26 cellular contexts compared by ENCODE assay signal in genomic region chr11:71199226-71199815, GRCh38. TPM values are rescaled to one million over a fixed set of nuclear protein-coding genes. Genes with fewer than 3 reads are reported as not detected.
DNase-seq lines count a peak whose midpoint lies in the region; FAIRE-seq and TF ChIP-seq lines count a peak whose summit lies in the region.
"Had no signal": no experiment of that assay in that cellular context is flagged by ENCODE, and none has a peak within 500 bp of the region (broad histone marks: within the 10 kb centered on the region; RNA-seq: fewer than 3 reads in every experiment).

No MANE protein-coding gene starts in this region.

- intact Hi-C loops in spleen (cut with DNase I; ENCODE audit: low total_unique reads): no loop called here

- peaks cover 5% of the 10 kb centered on the region for H3K79me1 ChIP-seq in mesendoderm (ENCODE audit: low read length)

- H3K79me2 ChIP-seq in mesendoderm (ENCODE audit: control insufficient read depth, insufficient read depth, low read length): peaks cover 1% of the 10 kb centered on the region

- H3K27me3 ChIP-seq in bronchial epithelial cell (ENCODE audit: control insufficient read depth, insufficient read depth, low read length) (no peaks in the 10 kb centered on the region), mesendoderm (ENCODE audit: insufficient read depth, low read length, poor library complexity) (no peaks in the 10 kb centered on the region), spleen (replicated peaks in 1 of 7) (peaks cover 0 to 40% (median 0%) of the 10 kb centered on the region in 7 donors), tibial nerve (no peaks in the 10 kb centered on the region)
- H3K27me3 ChIP-seq: left lung had no signal

- TF ChIP-seq EP300 in tibial nerve (IDR thresholded peaks at IDR 0.05): no peak

- TF ChIP-seq CTCF in bronchial epithelial cell (IDR thresholded peaks at IDR 0.05; ENCODE audit: insufficient read depth, low read length, severe bottlenecking) (no peak), spleen (IDR thresholded peaks at IDR 0.05 in 8 of 11, conservative IDR thresholded peaks at IDR 0.05 in 3 of 11) (no peak), tibial nerve (IDR thresholded peaks at IDR 0.05) (no peak)

- H3K4me1 ChIP-seq in mesendoderm (ENCODE audit: control insufficient read depth, low read depth, low read length) (no peaks in the 10 kb centered on the region), spleen (no peaks in the 10 kb centered on the region), tibial nerve (no peaks in the 10 kb centered on the region)
- H3K4me1 ChIP-seq: left lung, suprapubic skin had no signal

- H4K5ac ChIP-seq in mesendoderm (ENCODE audit: low read length): no peak overlapping the region

- H2BK15ac ChIP-seq in mesendoderm (replicated peaks; ENCODE audit: low read depth): no peak overlapping the region

- no peak overlapping the region for H3K9ac ChIP-seq in mesendoderm (ENCODE audit: low read length)

- H3K23ac ChIP-seq in mesendoderm (ENCODE audit: low read length): no peak overlapping the region

- H3K9me3 ChIP-seq in spleen (no peaks in the 10 kb centered on the region), tibial nerve (no peaks in the 10 kb centered on the region)
- H3K9me3 ChIP-seq: left lung, suprapubic skin had no signal

- H3K4ac ChIP-seq in mesendoderm (ENCODE audit: low read depth, low read length): no peak overlapping the region

- no peak overlapping the region for H3K4me2 ChIP-seq in mesendoderm (ENCODE audit: low read length)
- H3K4me2 ChIP-seq: PC-9 had no signal

- WGBS in mesendoderm (ENCODE audit: extremely low coverage, insufficient coverage, low lambda C conversion rate): no CpG with 5 or more reads among the region's 19 CpGs
- WGBS in spleen, 5 donors: 66 to 80% (median 75%) methylated on average over 17 to 19 of the region's 19 CpGs
- WGBS in tibial nerve, 2 donors: 76 to 79% methylated on average over 19 of the region's 19 CpGs

- H3K4me3 ChIP-seq in bronchial epithelial cell (ENCODE audit: low read depth, low read length) (no peak overlapping the region), mesendoderm (ENCODE audit: low read length) (no peak overlapping the region), spleen (no peak overlapping the region), tibial nerve (no peak overlapping the region)
- H3K4me3 ChIP-seq: left lung, PC-9, suprapubic skin had no signal

- no peak overlapping the region for H2BK5ac ChIP-seq in mesendoderm (ENCODE audit: low read length)

- peak; percentile 91 for FAIRE-seq in bronchial epithelial cell (lab: Jason Lieb, UNC)
- no peak for FAIRE-seq in frontal cortex (lab: Jason Lieb, UNC)
- FAIRE-seq: D721Med, endothelial cell of umbilical vein, small intestine had no signal

- H3K56ac ChIP-seq in mesendoderm (ENCODE audit: low read length): peak overlapping the region; percentile 30

- no peak overlapping the region for H2AK5ac ChIP-seq in mesendoderm (ENCODE audit: low read length)

- H4K8ac ChIP-seq in mesendoderm (ENCODE audit: low read depth, low read length): no peak overlapping the region

- DNase-seq in NCI-H748 (lab: John Stamatoyannopoulos, UW; ENCODE audit: unreplicated experiment) (peak; percentile 12), NCI-H748 treated with DMSO at 0.1 percent for 48 hours (lab: John Stamatoyannopoulos, UW) (no peak), bronchial epithelial cell (ENCODE audit: low read depth) (no peak), mesendoderm (no peak), spleen (peak; percentile 45), frontal cortex (ENCODE audit: low spot score in 2 of 2) (no peak), H4 (ENCODE audit: low spot score) (no peak), tibial nerve (ENCODE audit: low spot score in 2 of 2) (no peak)
- DNase-seq: activated CD4-positive, alpha-beta T cell treated with anti-CD3 and anti-CD28 coated beads for 36 hours; activated CD8-positive, alpha-beta T cell treated with anti-CD3 and anti-CD28 coated beads for 36 hours; amniotic stem cell; EL; GOT3; naive B cell; NCI-H1694 treated with DMSO at 0.1 percent for 48 hours; NCI-H526 treated with DMSO at 0.1 percent for 48 hours; occipital lobe; PC-9; Right ventricle myocardium superior; small intestine; stimulated activated naive CD4-positive, alpha-beta T cell treated with Interleukin-2 at 50 U/mL for 16 hours had no signal

- H2BK120ac ChIP-seq in mesendoderm (ENCODE audit: low read depth, low read length): no peak overlapping the region

- H3K27ac ChIP-seq in mesendoderm (ENCODE audit: low read depth, low read length): no peak overlapping the region
- H3K27ac ChIP-seq in spleen: no peak overlapping the region
- no peak overlapping the region for H3K27ac ChIP-seq in tibial nerve
- H3K27ac ChIP-seq: left lung, PC-9, suprapubic skin had no signal

- TF ChIP-seq POLR2A in spleen (IDR thresholded peaks at IDR 0.05) (no peak), tibial nerve (IDR thresholded peaks at IDR 0.05) (no peak)

- H3K36me3 ChIP-seq in bronchial epithelial cell (ENCODE audit: control insufficient read depth, insufficient read depth, low read length): no peaks in the 10 kb centered on the region
- no peaks in the 10 kb centered on the region for H3K36me3 ChIP-seq in mesendoderm (ENCODE audit: control insufficient read depth, insufficient read depth, low read length)
- no peaks in the 10 kb centered on the region for H3K36me3 ChIP-seq in spleen
- H3K36me3 ChIP-seq in tibial nerve: no peaks in the 10 kb centered on the region
- H3K36me3 ChIP-seq: left lung, suprapubic skin had no signal

- no peak overlapping the region for H3K18ac ChIP-seq in mesendoderm (ENCODE audit: low read length)

RNA-seq across cellular contexts. Expression of gene SHANK2, which starts 53.1 kb away (rescaled TPM):
- total RNA-seq in bronchial epithelial cell (6.6 and 8.1 TPM in 2 replicates), spleen (10 to 100 TPM in 5 of 7 donors, 1 to 10 TPM in 2; 5.7 to 23.8 (median 12.1) TPM), frontal cortex (24.5 TPM), tibial nerve (1 to 10 TPM in 3 of 4 donors, under 1 TPM in 1; 0.20 to 2.0 (median 1.4) TPM)
- polyA plus RNA-seq in mesendoderm (2013, experiment 1 of 2): 7.5 TPM
- 7.3 TPM for polyA plus RNA-seq in mesendoderm (2013, experiment 2 of 2)
- 1 to 10 TPM in 1 of 3 donors, under 1 TPM in 2; 0.30 to 1.4 (median 0.61) TPM for polyA plus RNA-seq in spleen
- not detected in 2 replicates for total RNA-seq in H4 (2014; rRNA removed; shearing (Covaris generic))
- total RNA-seq: activated CD4-positive, alpha-beta T cell treated with anti-CD3 and anti-CD28 coated beads for 36 hours; activated CD8-positive, alpha-beta T cell treated with anti-CD3 and anti-CD28 coated beads for 36 hours; endothelial cell of umbilical vein had no signal
- polyA plus RNA-seq: endothelial cell of umbilical vein, IgD-negative memory B cell had no signal

Comparison
In these comparisons a context has a peak if more than half of its experiments do, and no peak if none do; other contexts are left out.
1. DNase-seq: peak in NCI-H748 (single experiment) and spleen (single experiment); none in NCI-H748 treated with DMSO at 0.1 percent for 48 hours (single experiment), bronchial epithelial cell (single experiment), mesendoderm (single experiment), frontal cortex (0 of 2), H4 (single experiment) and tibial nerve (0 of 2).